Comparison of ENCODE assay signal across 12 cellular contexts in genomic region chr3:137709011-137709601, GRCh38. TPM values are rescaled to one million over a fixed set of nuclear protein-coding genes. Genes with fewer than 3 reads are reported as not detected.
DNase-seq lines count a peak whose midpoint lies in the region; ATAC-seq, FAIRE-seq and TF ChIP-seq lines count a peak whose summit lies in the region.
"Had no signal": no experiment of that assay in that cellular context is flagged by ENCODE, and none has a peak within 500 bp of the region (broad histone marks: within the 10 kb centered on the region; RNA-seq: fewer than 3 reads in every experiment).

No MANE protein-coding gene starts in this region.

- ATAC-seq in K562 = no peak
- ATAC-seq in omental fat pad (ENCODE audit: low FRiP score) = no peak
- no peak for ATAC-seq in HG02840 (IDR thresholded peaks at IDR 0.05; ENCODE audit: low FRiP score, unreplicated experiment)

- POLR2A ChIA-PET in K562 (lab: Yijun Ruan, JAX) = no interaction called here

- H2AFZ ChIP-seq in K562 (ENCODE audit: low read depth, low read length) = no peak overlapping the region

- H3K79me2 ChIP-seq in K562 (ENCODE audit: control insufficient read depth, insufficient read depth, low read length) = no peaks in the 10 kb centered on the region

- no peaks in the 10 kb centered on the region for H3K27me3 ChIP-seq in K562 (ENCODE audit: control insufficient read depth in 2 of 2, insufficient read depth in 2 of 2, low read length in 2 of 2)
- H3K27me3 ChIP-seq: neutrophil had no signal

- no TSS peak for BruUV-seq in K562 (replicated peaks; lab: Mats Ljungman, UMichigan)

- in situ Hi-C loops in K562 (cut with MboI) = no loop called here

- H3K36me3 ChIP-seq in K562 (ENCODE audit: control insufficient read depth, insufficient read depth, low read length) = no peaks in the 10 kb centered on the region
- H3K36me3 ChIP-seq: neutrophil had no signal

- no peak overlapping the region for H3K4me3 Mint-ChIP-seq in neural crest cell

- no peak overlapping the region for H3K9ac ChIP-seq in K562 (ENCODE audit: insufficient read depth in 1 of 2, low read depth in 2 of 2, low read length in 2 of 2)

- no peak for TF ChIP-seq EP300 in K562 (IDR thresholded peaks at IDR 0.05; ENCODE audit: low read length)

- H3K9me3 ChIP-seq in K562 (replicated peaks; ENCODE audit: control insufficient read depth, insufficient read depth, low read depth, low read length) = no peaks in the 10 kb centered on the region
- H3K9me3 ChIP-seq: neutrophil had no signal

- CTCF ChIA-PET in K562 (lab: Yijun Ruan, JAX; ENCODE audit: low intra/inter-chr PET ratio) = no interaction called here

- no peaks in the 10 kb centered on the region for H3K9me1 ChIP-seq in K562 (ENCODE audit: control insufficient read depth, insufficient read depth, low read length)

- H3K4me1 Mint-ChIP-seq in neural crest cell = no peaks in the 10 kb centered on the region

- no peak for FAIRE-seq in K562 (lab: Jason Lieb, UNC)
- FAIRE-seq: A204.1 had no signal

- no peak overlapping the region for H3K27ac ChIP-seq in K562 (ENCODE audit: extremely low read depth, low read depth, low read length)
- H3K27ac ChIP-seq: neutrophil had no signal

- no peaks in the 10 kb centered on the region for H3K4me1 ChIP-seq in K562 (replicated peaks in 1 of 2; ENCODE audit: control insufficient read depth in 2 of 2, insufficient read depth in 2 of 2, low read length in 2 of 2)

- H3K27me3 Mint-ChIP-seq in neural crest cell (ENCODE audit: low read depth) = peaks cover 38% of the 10 kb centered on the region

- H3K36me3 Mint-ChIP-seq in neural crest cell (ENCODE audit: low read depth) = no peaks in the 10 kb centered on the region

- H3K9me3 Mint-ChIP-seq in neural crest cell = no peaks in the 10 kb centered on the region

- peak; percentile 12 for DNase-seq in DMS153 (lab: John Stamatoyannopoulos, UW)
- no peak for DNase-seq in DMS153 treated with DMSO at 0.1 percent for 48 hours (lab: John Stamatoyannopoulos, UW; ENCODE audit: unreplicated experiment)
- DNase-seq in K562 (ENCODE audit: extremely low read depth in 1 of 4, low spot score in 3 of 4) = peak in 2 of 4 experiments; percentile 2 to 9
- peak; percentile 9 for DNase-seq in neural crest cell (ENCODE audit: low read depth, low spot score)
- DNase-seq in NK-92 treated with Interleukin-12 subunit alpha and Interleukin-12 subunit beta, amount 100 ng/mL, for 24 hours (lab: John Stamatoyannopoulos, UW) = no peak
- DNase-seq in omental fat pad (ENCODE audit: low spot score) = no peak
- DNase-seq: activated gamma-delta T cell had no signal

- intact Hi-C loops in K562 (cut with micrococcal nuclease) = no loop called here

- no peaks in the 10 kb centered on the region for H4K20me1 ChIP-seq in K562 (replicated peaks; ENCODE audit: control insufficient read depth, insufficient read depth, low read length)

- no peak overlapping the region for H3K27ac Mint-ChIP-seq in neural crest cell (ENCODE audit: unreplicated experiment)

- WGBS in K562 (ENCODE audit: insufficient coverage, low coverage, missing lambda C conversion rate) = 0% methylated on average over 3 of the region's 3 CpGs

- TF ChIP-seq POLR2A in K562 (conservative IDR thresholded peaks at IDR 0.05) = no peak

- TF ChIP-seq RAD21 in K562 (CRISPR knock-in tag; conservative IDR thresholded peaks at IDR 0.05 in 1 of 2, IDR thresholded peaks at IDR 0.05 in 1 of 2) = peak in 1 of 2 experiments; percentile 7; a peak in 1 of 4 replicates

- TF ChIP-seq CTCF in LNCAP (IDR thresholded peaks at IDR 0.05) (peak; percentile 52), K562 (IDR thresholded peaks at IDR 0.05 in 2 of 3, conservative IDR thresholded peaks at IDR 0.05 in 1 of 3; ENCODE audit: insufficient read depth in 2 of 3, low read depth in 1 of 3, low read length in 3 of 3) (peak in 2 of 3 experiments; percentile 19 to 21; a peak in 1 of 6 replicates), neural crest cell (conservative IDR thresholded peaks at IDR 0.05) (peak; percentile 74), omental fat pad (IDR thresholded peaks at IDR 0.05) (no peak)

- no peak overlapping the region for H3K4me2 ChIP-seq in K562 (ENCODE audit: insufficient read depth, low read length)

- H3K4me3 ChIP-seq in K562 = no peak overlapping the region

TF ChIP-seq in K562, 482 proteins besides CTCF, POLR2A, EP300 and RAD21 (continues in another document):
- TF ChIP-seq EWSR1 (IDR thresholded peaks at IDR 0.05; ENCODE audit: borderline replicate concordance, low read depth, partially characterized antibody) (no peak), RREB1 (CRISPR knock-in tag; IDR thresholded peaks at IDR 0.05) (no peak), ID3 (CRISPR knock-in tag; IDR thresholded peaks at IDR 0.05) (no peak), ID3 (tag; IDR thresholded peaks at IDR 0.05) (no peak)

RNA-seq across cellular contexts. Expression of gene SOX14, which starts 55.0 kb away (rescaled TPM):
- total RNA-seq in K562 (2011; cell fraction: chromatin; rRNA removed; ENCODE audit: low replicate concordance) = not detected in 2 replicates
- total RNA-seq in K562 (2011; cell fraction: nucleolus; rRNA removed) = not detected in 2 replicates
- not detected in 2 replicates for total RNA-seq in K562 (2011; cell fraction: nucleoplasm; rRNA removed)
- not detected in 2 replicates for total RNA-seq in K562 (2014; rRNA removed)
- total RNA-seq in K562 (2014; rRNA removed; fragmentation: Illumina TruSeq; extraction: Trizol) = not detected in 2 replicates
- not detected in 2 replicates for total RNA-seq in K562 (2015; rRNA removed; fragmentation: Illumina TruSeq; extraction: Trizol)
- total RNA-seq in K562 (2021) = not detected in 2 replicates
- polyA plus RNA-seq in K562 (2011; rRNA removed) = not detected in 2 replicates
- not detected in 2 replicates for polyA plus RNA-seq in K562 (2011; cell fraction: cytosol; rRNA removed)
- not detected in 2 replicates for polyA plus RNA-seq in K562 (2011; cell fraction: nucleus; rRNA removed)
- not detected in 2 replicates for polyA plus RNA-seq in K562 (2012)
- not detected in 2 replicates for polyA plus RNA-seq in K562 (2014; fragmentation: Illumina TruSeq; extraction: Trizol)
- polyA plus RNA-seq in K562 (2014; fragmentation: Nextera tagmentation; extraction: Ambion mirVana) = not detected
- polyA plus RNA-seq in K562 (2014; rRNA removed) = 0.08 TPM in 1 of 2 replicates, not detected in the other
- not detected in 2 replicates for polyA minus RNA-seq in K562 (2011; rRNA and poly(A)+ RNA removed)
- polyA minus RNA-seq in K562 (2011; cell fraction: cytosol; rRNA and poly(A)+ RNA removed) = not detected in 2 replicates
- not detected in 2 replicates for polyA minus RNA-seq in K562 (2011; cell fraction: nucleus; rRNA and poly(A)+ RNA removed)
- 0.18 and 0.37 TPM in 2 replicates for total RNA-seq in neural crest cell
- total RNA-seq in omental fat pad = not detected
- total RNA-seq: fibroblast of lung had no signal
- polyA plus RNA-seq: fibroblast of lung had no signal

Comparison
In these comparisons a context has a peak if more than half of its experiments do, and no peak if none do; other contexts are left out.
1. DNase-seq: peak in DMS153 (single experiment) and neural crest cell (single experiment); none in DMS153 treated with DMSO at 0.1 percent for 48 hours (single experiment), NK-92 treated with Interleukin-12 subunit alpha and Interleukin-12 subunit beta, amount 100 ng/mL, for 24 hours (single experiment) and omental fat pad (single experiment).
2. CTCF ChIP-seq: peak in LNCAP (single experiment), K562 (2 of 3) and neural crest cell (single experiment); none in omental fat pad (0 of 3).